12 cellular contexts compared by ENCODE assay signal in genomic region chr19:31339405-31339804, GRCh38. TPM values are rescaled to one million over a fixed set of nuclear protein-coding genes. Genes with fewer than 3 reads are reported as not detected.
DNase-seq lines count a peak whose midpoint lies in the region; ATAC-seq and TF ChIP-seq lines count a peak whose summit lies in the region.
"Had no signal": no experiment of that assay in that cellular context is flagged by ENCODE, and none has a peak within 500 bp of the region (broad histone marks: within the 10 kb centered on the region; RNA-seq: fewer than 3 reads in every experiment).

No MANE protein-coding gene starts in this region.

- intact Hi-C loops in IMR-90 (cut with micrococcal nuclease) = loop anchor here (2.0 kb wide), 2 partner anchors 213 to 285 kb away; no protein-coding TSS in a partner anchor

- peak overlapping the region; percentile 49 for H2BK5ac ChIP-seq in IMR-90 (ENCODE audit: low read depth, low read length, poor library complexity, severe bottlenecking)

- H3K27me3 ChIP-seq in IMR-90 (ENCODE audit: control insufficient read depth, insufficient read depth, low read length) = no peaks in the 10 kb centered on the region

- no peaks in the 10 kb centered on the region for H3K9me3 ChIP-seq in IMR-90 (ENCODE audit: control insufficient read depth, insufficient read depth, low read length)

- H3K36me3 Mint-ChIP-seq in effector memory CD8-positive, alpha-beta T cell (ENCODE audit: insufficient read depth) = peaks cover 17% of the 10 kb centered on the region
- H3K36me3 Mint-ChIP-seq in nephron (ENCODE audit: low read depth) = peaks cover 6% of the 10 kb centered on the region

- H4K91ac ChIP-seq in IMR-90 (ENCODE audit: insufficient read depth, low read depth, low read length) = peak overlapping the region; percentile 78

- peak overlapping the region; percentile 83 for H3K4me2 ChIP-seq in IMR-90 (ENCODE audit: low read depth, low read length)

- TF ChIP-seq POLR2A in IMR-90 (IDR thresholded peaks at IDR 0.05; ENCODE audit: low read depth, low read length) = no peak

- no peak overlapping the region for H3K56ac ChIP-seq in IMR-90 (ENCODE audit: extremely low read depth, insufficient read depth, low read length)

- H3K36me3 ChIP-seq in IMR-90 (ENCODE audit: control insufficient read depth, insufficient read depth, low read length) = peaks cover 14% of the 10 kb centered on the region; the same call in 1 of the 2 replicates

- peak overlapping the region; percentile 82 for H4K5ac ChIP-seq in IMR-90 (ENCODE audit: low read depth, low read length)

- in situ Hi-C loops in IMR-90 (cut with MboI; ENCODE audit: low sequenced_read_pairs) = loop anchor here (5.0 to 25.0 kb wide), 2 partner anchors 107 to 1023 kb away; no protein-coding TSS in a partner anchor

- DNase-seq in AG10803 (ENCODE audit: low read depth) = peak; percentile 45
- DNase-seq in IMR-90 = no peak
- no peak for DNase-seq in effector memory CD8-positive, alpha-beta T cell
- no peak for DNase-seq in NCI-H1694 treated with DMSO at 0.1 percent for 48 hours (lab: John Stamatoyannopoulos, UW)
- no peak for DNase-seq in A172 (ENCODE audit: low spot score)
- DNase-seq: activated CD4-positive, alpha-beta T cell treated with anti-CD3 and anti-CD28 coated beads, Interleukin-2, amount 50 U/mL, for 48 hours; MM.1S; stimulated activated CD4-positive, alpha-beta T cell treated with anti-CD3 and anti-CD28 coated beads, Interleukin-2, amount 100 ng/mL, for 48 hours had no signal

- no TSS peak for BruUV-seq in IMR-90 (replicated peaks; lab: Mats Ljungman, UMichigan)

- H2BK20ac ChIP-seq in IMR-90 (ENCODE audit: low read depth, low read length) = peak overlapping the region; percentile 73

- H2AFZ ChIP-seq in IMR-90 (replicated peaks; ENCODE audit: low read length, poor library complexity) = peak overlapping the region; percentile 29

- H3K9me3 Mint-ChIP-seq in effector memory CD8-positive, alpha-beta T cell = no peaks in the 10 kb centered on the region
- H3K9me3 Mint-ChIP-seq in nephron = no peaks in the 10 kb centered on the region

- WGBS in IMR-90 (ENCODE audit: extremely low coverage in 2 of 2, insufficient read length in 1 of 2), 2 experiments = no CpG with 5 or more reads among the region's 5 CpGs

- peak overlapping the region; percentile 2; the same call in 1 of the 2 replicates for H3K23ac ChIP-seq in IMR-90 (ENCODE audit: low read depth, low read length)

- H3K9ac ChIP-seq in IMR-90 (ENCODE audit: low read depth, low read length) = peak overlapping the region; percentile 62

- peak overlapping the region; percentile 66 for H3K4ac ChIP-seq in IMR-90 (ENCODE audit: low read depth, low read length)

- H3K9me1 ChIP-seq in IMR-90 (ENCODE audit: insufficient read depth, low read length) = peaks cover 26% of the 10 kb centered on the region

- H3K27me3 Mint-ChIP-seq in effector memory CD8-positive, alpha-beta T cell = peaks cover 63 to 64% of the 10 kb centered on the region in 2 donors
- H3K27me3 Mint-ChIP-seq in nephron (ENCODE audit: low read depth) = no peaks in the 10 kb centered on the region

- H2BK120ac ChIP-seq in IMR-90 (ENCODE audit: low read depth, low read length) = peak overlapping the region; percentile 53

- no peak overlapping the region; the same call in 1 of the 2 replicates for H3K4me3 ChIP-seq in AG10803 (ENCODE audit: low read length)
- H3K4me3 ChIP-seq in IMR-90 (ENCODE audit: insufficient read depth, low read depth, low read length) = no peak overlapping the region

- peak overlapping the region; percentile 97 for H3K27ac ChIP-seq in IMR-90 (ENCODE audit: insufficient read depth, low read length)
- H3K27ac ChIP-seq: epithelial cell of prostate had no signal

- peaks cover 48% of the 10 kb centered on the region for H3K4me1 ChIP-seq in IMR-90 (ENCODE audit: control insufficient read depth, insufficient read depth, low read length)

- CTCF ChIA-PET in IMR-90 (lab: Yijun Ruan, JAX) = interaction anchor here (0.7 kb wide), 1 partner anchor 27 kb away, joined by 3 read pairs; no protein-coding TSS in a partner anchor

- H3K4me1 Mint-ChIP-seq in effector memory CD8-positive, alpha-beta T cell (ENCODE audit: low read depth in 2 of 2) = peaks cover 24 to 35% of the 10 kb centered on the region in 2 donors
- peaks cover 89% of the 10 kb centered on the region for H3K4me1 Mint-ChIP-seq in nephron

- dilution Hi-C loops in IMR-90 (cut with HindIII; ENCODE audit: low sequenced_read_pairs, unreplicated experiment) = no loop called here

- peak overlapping the region; percentile 55 for H2AK5ac ChIP-seq in IMR-90 (ENCODE audit: low read depth, low read length)

- peak overlapping the region; percentile 47 to 69 for H3K4me3 Mint-ChIP-seq in effector memory CD8-positive, alpha-beta T cell
- peak overlapping the region; percentile 38 to 69 (median 59) for H3K4me3 Mint-ChIP-seq in nephron

- peaks cover 11 to 81% of the 10 kb centered on the region in 2 experiments for H3K79me1 ChIP-seq in IMR-90 (ENCODE audit: low read depth in 1 of 2, low read length in 2 of 2)

- H2BK15ac ChIP-seq in IMR-90 (ENCODE audit: low read depth, low read length) = peak overlapping the region; percentile 23; the same call in 1 of the 3 replicates

- peak overlapping the region; percentile 75 for H2AK9ac ChIP-seq in IMR-90 (replicated peaks; ENCODE audit: low read depth, low read length, poor library complexity)

- peak overlapping the region; percentile 65 for H3K18ac ChIP-seq in IMR-90 (ENCODE audit: low read depth, low read length)

- peaks cover 46% of the 10 kb centered on the region for H4K20me1 ChIP-seq in IMR-90 (ENCODE audit: insufficient read depth, low read length)

- peak overlapping the region; percentile 58 to 59; a peak in 3 of 4 replicates for H4K8ac ChIP-seq in IMR-90 (ENCODE audit: low read depth in 2 of 2, low read length in 2 of 2)

- ATAC-seq in IMR-90 (ENCODE audit: low read depth) (peak; percentile 5; the same call in 1 of the 2 replicates), HG03565 (IDR thresholded peaks at IDR 0.05; ENCODE audit: unreplicated experiment) (no peak), GM18858 (IDR thresholded peaks at IDR 0.05; ENCODE audit: unreplicated experiment) (no peak)
- no peak for ATAC-seq in effector memory CD8-positive, alpha-beta T cell (replicated peaks)

- H3K27ac Mint-ChIP-seq in effector memory CD8-positive, alpha-beta T cell = peak overlapping the region; percentile 56 to 80
- H3K27ac Mint-ChIP-seq in nephron = peak overlapping the region; percentile 95

- POLR2A ChIA-PET in IMR-90 (lab: Charles Lee; ENCODE audit: unreplicated experiment) = interaction anchor here (0.7 kb wide), 1 partner anchor 617 kb away, joined by 3 read pairs; no protein-coding TSS in a partner anchor

- TF ChIP-seq CTCF in AG10803 (conservative IDR thresholded peaks at IDR 0.05; ENCODE audit: low read length) (no peak), IMR-90 (conservative IDR thresholded peaks at IDR 0.05; ENCODE audit: low read depth, low read length) (no peak), nephron (IDR thresholded peaks at IDR 0.05; ENCODE audit: unreplicated experiment in 3 of 3) (no peak)

- H3K14ac ChIP-seq in IMR-90 (replicated peaks; ENCODE audit: low read depth, low read length) = peak overlapping the region; percentile 70

- TF ChIP-seq RAD21 in IMR-90 (IDR thresholded peaks at IDR 0.05; ENCODE audit: low read length) = no peak

TF ChIP-seq in IMR-90, 13 proteins besides CTCF, POLR2A, EP300 and RAD21:
- TF ChIP-seq NFE2L2 (IDR thresholded peaks at IDR 0.05; ENCODE audit: low read depth, low read length) (no peak), RCOR1 (IDR thresholded peaks at IDR 0.05; ENCODE audit: insufficient replicate concordance, low read length) (no peak), MAFK (IDR thresholded peaks at IDR 0.05; ENCODE audit: low read depth, low read length) (no peak), RFX5 (IDR thresholded peaks at IDR 0.05; ENCODE audit: low read depth, low read length) (no peak)
- TF ChIP-seq, protein P1, sequence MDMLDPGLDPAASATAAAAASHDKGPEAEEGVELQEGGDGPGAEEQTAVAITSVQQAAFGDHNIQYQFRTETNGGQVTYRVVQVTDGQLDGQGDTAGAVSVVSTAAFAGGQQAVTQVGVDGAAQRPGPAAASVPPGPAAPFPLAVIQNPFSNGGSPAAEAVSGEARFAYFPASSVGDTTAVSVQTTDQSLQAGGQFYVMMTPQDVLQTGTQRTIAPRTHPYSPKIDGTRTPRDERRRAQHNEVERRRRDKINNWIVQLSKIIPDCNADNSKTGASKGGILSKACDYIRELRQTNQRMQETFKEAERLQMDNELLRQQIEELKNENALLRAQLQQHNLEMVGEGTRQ (IDR thresholded peaks at IDR 0.05; ENCODE audit: low read depth, low read length) = no peak

RNA-seq across cellular contexts. Expression of gene TSHZ3, which starts 9.8 kb away (rescaled TPM):
- 7.8 and 8.1 TPM in 2 replicates for total RNA-seq in IMR-90 (2012; rRNA removed)
- 12.6 and 13.0 TPM in 2 replicates for polyA plus RNA-seq in IMR-90 (2012; rRNA removed)
- polyA plus RNA-seq in IMR-90 (2012; cell fraction: cytosol; rRNA removed) = 5.5 and 10.2 TPM in 2 replicates
- 29.6 and 33.4 TPM in 2 replicates for polyA plus RNA-seq in IMR-90 (2012; cell fraction: nucleus; rRNA removed; ENCODE audit: low replicate concordance)
- 4.7 and 5.6 TPM in 2 replicates for total RNA-seq in A172 (2014; rRNA removed; shearing (Covaris generic))
